In the genomic region with DNA sequence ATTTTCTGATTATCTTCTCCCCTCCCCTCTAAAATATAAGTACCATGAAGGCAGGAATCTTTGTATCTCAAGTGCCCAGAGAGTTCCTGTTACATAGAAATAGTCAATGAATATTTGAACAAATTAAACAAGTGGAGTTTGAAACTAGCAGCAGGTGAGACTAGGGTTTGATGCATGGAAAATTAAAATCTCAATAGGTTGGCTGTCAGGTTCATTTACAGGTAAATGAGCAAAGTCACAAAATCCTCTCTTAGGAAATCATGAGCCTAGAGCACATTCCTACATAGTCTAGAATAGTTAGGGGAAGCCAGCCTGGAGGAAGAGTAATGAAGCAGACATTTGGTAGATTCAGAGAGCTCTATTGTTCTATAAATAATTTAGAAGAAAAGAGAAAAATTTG, we compare ENCODE assay signal across 23 cellular contexts.
"Had no signal": no experiment of that assay in that cellular context is flagged by ENCODE, and none has a peak within 500 bp of the region (broad histone marks: within the 10 kb centered on the region; RNA-seq: fewer than 3 reads in every experiment).

No MANE protein-coding gene starts in this region.

- H3K79me2 ChIP-seq: hepatocyte had no signal

- H3K9me3 ChIP-seq: colonic mucosa, gastroesophageal sphincter, lower lobe of right lung, neutrophil, pancreas, thyroid gland, vagina had no signal

- H3K4me1 ChIP-seq: colonic mucosa, gastroesophageal sphincter, heart left ventricle, lower lobe of right lung, right lobe of liver, thyroid gland, vagina had no signal

- H3K27ac ChIP-seq: colonic mucosa, epithelial cell of prostate, gastroesophageal sphincter, heart left ventricle, lower lobe of right lung, neutrophil, pancreas, right lobe of liver, thyroid gland, vagina had no signal

- H3K27me3 ChIP-seq: colonic mucosa, gastroesophageal sphincter, heart left ventricle, hepatocyte, neutrophil, pancreas, right lobe of liver, thyroid gland, vagina had no signal

- H2AFZ ChIP-seq: hepatocyte had no signal

- FAIRE-seq: keratinocyte, pancreas, small intestine had no signal

- H3K4me2 ChIP-seq: hepatocyte had no signal

- ATAC-seq: esophagus mucosa; gastroesophageal sphincter; heart left ventricle; left ventricle myocardium superior; lower lobe of right lung; natural killer cell; pancreas; right lobe of liver; stimulated activated naive CD8-positive, alpha-beta T cell treated with anti-CD3 and anti-CD28 coated beads, Interleukin-15, amount 100 ng/mL, for 72 hours had no signal

- H3K36me3 ChIP-seq: colonic mucosa, gastroesophageal sphincter, heart left ventricle, lower lobe of right lung, neutrophil, pancreas, right lobe of liver, thyroid gland, vagina had no signal

- DNase-seq: colonic mucosa; effector CD8-positive, alpha-beta T cell; endodermal cell; foreskin fibroblast; heart left ventricle; left ventricle myocardium superior; lower lobe of right lung; natural killer cell; pancreas; right lobe of liver; small intestine; stimulated activated CD4-positive, alpha-beta T cell treated with anti-CD3 and anti-CD28 coated beads, Interleukin-15, amount 100 ng/mL, for 24 hours; stimulated activated CD4-positive, alpha-beta T cell treated with anti-CD3 and anti-CD28 coated beads, Interleukin-2, amount 100 ng/mL, for 48 hours; stimulated activated naive CD4-positive, alpha-beta T cell; stimulated activated naive CD8-positive, alpha-beta T cell treated with anti-CD3 and anti-CD28 coated beads, Interleukin-15, amount 100 ng/mL, for 72 hours; thyroid gland had no signal

- H3K4me3 ChIP-seq: colonic mucosa, gastroesophageal sphincter, heart left ventricle, hepatocyte, lower lobe of right lung, pancreas, right lobe of liver, thyroid gland, vagina had no signal
